ENCODE assay signal across 10 cellular contexts in genomic region chr7:100547872-100548271, GRCh38. TPM values are rescaled to one million over a fixed set of nuclear protein-coding genes. Genes with fewer than 3 reads are reported as not detected.
DNase-seq lines count a peak whose midpoint lies in the region; ATAC-seq and TF ChIP-seq lines count a peak whose summit lies in the region.
"Had no signal": no experiment of that assay in that cellular context is flagged by ENCODE, and none has a peak within 500 bp of the region (broad histone marks: within the 10 kb centered on the region; RNA-seq: fewer than 3 reads in every experiment).

No MANE protein-coding gene starts in this region.

- peak overlapping the region; percentile 46 for H3K27ac Mint-ChIP-seq in endodermal cell

- DNase-seq in GF-D8 (lab: John Stamatoyannopoulos, UW) (peak; percentile 35), Peyer's patch (no peak), endodermal cell (no peak), prostate gland (ENCODE audit: low spot score) (no peak), NOMO-1 treated with dmso at 0.1 percent for 144 hours (lab: John Stamatoyannopoulos, UW; ENCODE audit: unreplicated experiment) (no peak), NCI-H446 treated with DMSO at 0.1 percent for 48 hours (lab: John Stamatoyannopoulos, UW) (no peak), AG08395 (ENCODE audit: low spot score) (no peak)
- DNase-seq: NCI-H187, occipital lobe had no signal

- intact Hi-C loops in prostate gland (cut with DNase I): no loop called here

- TF ChIP-seq POLR2A in Peyer's patch (IDR thresholded peaks at IDR 0.05): no peak
- no peak for TF ChIP-seq POLR2A in prostate gland (IDR thresholded peaks at IDR 0.05)

- H3K9ac ChIP-seq in endodermal cell (ENCODE audit: extremely low read depth, low read length, poor library complexity, severe bottlenecking): no peak overlapping the region

- H3K4me1 ChIP-seq in Peyer's patch (peaks cover 5 to 59% (median 29%) of the 10 kb centered on the region in 4 donors), endodermal cell (ENCODE audit: control insufficient read depth, insufficient read depth, low read length) (peaks cover 35% of the 10 kb centered on the region), prostate gland (replicated peaks) (peaks cover 44% of the 10 kb centered on the region)

- H3K36me3 Mint-ChIP-seq in endodermal cell (ENCODE audit: low read depth): peaks cover 19% of the 10 kb centered on the region

- TF ChIP-seq CTCF in Peyer's patch (IDR thresholded peaks at IDR 0.05): peak in 2 of 6 experiments; percentile 16 to 19
- peak; percentile 28 for TF ChIP-seq CTCF in endodermal cell (conservative IDR thresholded peaks at IDR 0.05)
- TF ChIP-seq CTCF in prostate gland (IDR thresholded peaks at IDR 0.05): peak in 2 of 4 experiments; percentile 16 to 25

- no peak overlapping the region for H3K4me3 ChIP-seq in Peyer's patch
- H3K4me3 ChIP-seq in endodermal cell (ENCODE audit: low read length): no peak overlapping the region
- no peak overlapping the region for H3K4me3 ChIP-seq in prostate gland

- WGBS in endodermal cell (ENCODE audit: insufficient coverage in 1 of 2, insufficient read length in 1 of 2), 2 experiments: 89% methylated on average over 2 of the region's 2 CpGs; no CpG with 5 or more reads in 1 of the 2 experiments
- 9% methylated on average over 2 of the region's 2 CpGs for WGBS in prostate gland

- H3K4me1 Mint-ChIP-seq in endodermal cell: peaks cover 49% of the 10 kb centered on the region

- no peaks in the 10 kb centered on the region for H3K9me3 ChIP-seq in Peyer's patch
- no peaks in the 10 kb centered on the region for H3K9me3 ChIP-seq in endodermal cell (ENCODE audit: control insufficient read depth, low read length)
- H3K9me3 ChIP-seq in prostate gland: no peaks in the 10 kb centered on the region

- H3K36me3 ChIP-seq in Peyer's patch (peaks cover 0 to 44% (median 0%) of the 10 kb centered on the region in 3 donors), endodermal cell (ENCODE audit: control insufficient read depth, insufficient read depth, low read length) (peaks cover 51% of the 10 kb centered on the region), prostate gland (no peaks in the 10 kb centered on the region)

- H3K4me3 Mint-ChIP-seq in endodermal cell: no peak overlapping the region

- H3K27ac ChIP-seq in Peyer's patch (peak overlapping the region; percentile 75 to 91 (median 81)), endodermal cell (ENCODE audit: low read depth, low read length) (no peak overlapping the region), prostate gland (peak overlapping the region; percentile 93 to 94)

- H3K27me3 Mint-ChIP-seq in endodermal cell (ENCODE audit: insufficient read depth): no peaks in the 10 kb centered on the region

- no peak for ATAC-seq in GM21723 (IDR thresholded peaks at IDR 0.05; ENCODE audit: unreplicated experiment)

- H3K27me3 ChIP-seq in Peyer's patch (no peaks in the 10 kb centered on the region), endodermal cell (ENCODE audit: control insufficient read depth, insufficient read depth, low read length, poor library complexity, severe bottlenecking) (no peaks in the 10 kb centered on the region), prostate gland (replicated peaks; ENCODE audit: insufficient read depth) (no peaks in the 10 kb centered on the region)

- H3K9me3 Mint-ChIP-seq in endodermal cell: no peaks in the 10 kb centered on the region

RNA-seq across cellular contexts. Expression of gene AGFG2, which starts 8.9 kb away (rescaled TPM):
- total RNA-seq in Peyer's patch: 10 to 100 TPM; 38.4 to 63.6 (median 49.9) TPM
- 10 to 100 TPM in 1 of 2 donors, 1 to 10 TPM in 1; 8.5 to 28.9 TPM for total RNA-seq in endodermal cell
- polyA plus RNA-seq in endodermal cell (2013, experiment 1 of 2): 6.1 TPM
- 11.2 TPM for polyA plus RNA-seq in endodermal cell (2013, experiment 2 of 2)
- 10 to 100 TPM; 33.0 to 94.9 TPM for total RNA-seq in prostate gland

RNA-seq across cellular contexts. Expression of gene SAP25, which starts 25.8 kb away (rescaled TPM):
- 10 to 100 TPM in 3 of 4 donors, 1 to 10 TPM in 1; 2.5 to 18.2 (median 13.4) TPM for total RNA-seq in Peyer's patch
- total RNA-seq in endodermal cell: 1 to 10 TPM; 5.8 to 6.3 TPM
- 5.6 TPM for polyA plus RNA-seq in endodermal cell (2013, experiment 1 of 2)
- 4.6 TPM for polyA plus RNA-seq in endodermal cell (2013, experiment 2 of 2)
- total RNA-seq in prostate gland: 10 to 100 TPM in 1 of 2 donors, 1 to 10 TPM in 1; 2.5 to 19.5 TPM
- total RNA-seq: occipital lobe had no signal

RNA-seq across cellular contexts. Expression of gene LRCH4, which starts 38.1 kb away (rescaled TPM):
- total RNA-seq in Peyer's patch (100 to 1,000 TPM in 3 of 4 donors, 10 to 100 TPM in 1; 76.7 to 232 (median 156) TPM), endodermal cell (10 to 100 TPM; 49.4 to 56.0 TPM), prostate gland (100 to 1,000 TPM in 1 of 2 donors, 10 to 100 TPM in 1; 66.8 to 202 TPM)
- 50.6 TPM for polyA plus RNA-seq in endodermal cell (2013, experiment 1 of 2)
- 40.0 TPM for polyA plus RNA-seq in endodermal cell (2013, experiment 2 of 2)

RNA-seq across cellular contexts. Expression of gene FBXO24, which starts 38.3 kb away (rescaled TPM):
- total RNA-seq in Peyer's patch (1 to 10 TPM in 2 of 4 donors, not detected in 2; 1.1 to 2.8 TPM), endodermal cell (1 to 10 TPM; 1.3 to 3.0 TPM), prostate gland (1 to 10 TPM; 2.3 to 9.7 TPM)
- 2.4 TPM for polyA plus RNA-seq in endodermal cell (2013, experiment 1 of 2)
- 1.4 TPM for polyA plus RNA-seq in endodermal cell (2013, experiment 2 of 2)

RNA-seq across cellular contexts. Expression of gene PCOLCE, which starts 54.3 kb away (rescaled TPM):
- 10 to 100 TPM in 2 of 4 donors, 1 to 10 TPM in 2; 1.8 to 53.6 (median 9.8) TPM for total RNA-seq in Peyer's patch
- 10 to 100 TPM; 17.5 to 37.7 TPM for total RNA-seq in endodermal cell
- polyA plus RNA-seq in endodermal cell (2013, experiment 1 of 2): 47.4 TPM
- 40.5 TPM for polyA plus RNA-seq in endodermal cell (2013, experiment 2 of 2)
- total RNA-seq in prostate gland: 10 to 100 TPM; 11.8 to 49.5 TPM
